18 cellular contexts compared by ENCODE assay signal in the genomic region with DNA sequence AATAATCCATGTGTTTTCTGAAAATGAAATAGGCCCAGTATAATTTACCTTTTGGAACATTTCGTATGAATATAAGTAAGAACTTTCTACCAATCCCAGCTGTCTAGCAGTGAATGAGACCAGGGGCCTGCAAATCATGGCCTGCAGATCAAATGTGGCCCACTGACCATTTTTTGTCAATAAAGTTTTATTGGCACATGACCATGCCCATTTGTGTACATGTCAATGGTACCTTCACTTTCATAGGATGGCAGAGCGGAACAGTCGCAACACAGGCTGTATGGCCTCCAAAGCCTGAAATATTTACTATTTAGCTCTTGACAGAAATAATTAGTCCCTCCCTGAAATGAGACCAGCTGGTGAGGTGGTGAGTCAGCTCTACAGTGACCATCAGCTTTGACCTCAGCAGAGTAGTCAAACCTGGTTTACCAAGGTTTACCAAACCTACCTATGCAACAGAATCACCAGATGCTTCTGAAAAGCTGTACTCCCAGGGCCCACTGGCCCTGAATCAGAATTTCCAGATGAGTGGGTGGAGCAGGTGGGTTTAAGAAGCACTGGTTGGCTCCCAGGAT. TPM values are rescaled to one million over a fixed set of nuclear protein-coding genes. Genes with fewer than 3 reads are reported as not detected.
DNase-seq lines count a peak whose midpoint lies in the region; ATAC-seq, FAIRE-seq and TF ChIP-seq lines count a peak whose summit lies in the region.
"Had no signal": no experiment of that assay in that cellular context is flagged by ENCODE, and none has a peak within 500 bp of the region (broad histone marks: within the 10 kb centered on the region; RNA-seq: fewer than 3 reads in every experiment).

No MANE protein-coding gene starts in this region.

- in situ Hi-C loops in HepG2 (cut with HindIII; ENCODE audit: extremely low pct_ligation_motif_present, low pct_unique_long_range_greater_than_20kb): no loop called here

- H3K4me3 ChIP-seq in HepG2 (replicated peaks in 1 of 3; ENCODE audit: insufficient read depth in 1 of 3, low read depth in 2 of 3, low read length in 3 of 3): no peak overlapping the region
- no peak overlapping the region for H3K4me3 ChIP-seq in right lobe of liver
- H3K4me3 ChIP-seq in RWPE2 (ENCODE audit: severe bottlenecking): no peak overlapping the region
- H3K4me3 ChIP-seq in epithelial cell of esophagus (ENCODE audit: low read length): no peak overlapping the region
- H3K4me3 ChIP-seq: A549 had no signal

- no peak overlapping the region for H3K9ac ChIP-seq in HepG2 (ENCODE audit: insufficient read depth, low read depth, low read length)

- H3K27ac ChIP-seq in HepG2 (ENCODE audit: extremely low read length, insufficient read depth, low read length): no peak overlapping the region
- no peak overlapping the region for H3K27ac ChIP-seq in right lobe of liver
- H3K27ac ChIP-seq in RWPE2 (ENCODE audit: poor library complexity, severe bottlenecking): no peak overlapping the region
- H3K27ac ChIP-seq: A549 had no signal

- H3K36me3 ChIP-seq in HepG2 (replicated peaks in 1 of 2; ENCODE audit: control insufficient read depth in 1 of 2, insufficient read depth in 2 of 2, low read length in 2 of 2) (no peaks in the 10 kb centered on the region), right lobe of liver (no peaks in the 10 kb centered on the region), RWPE2 (ENCODE audit: low read depth) (no peaks in the 10 kb centered on the region)

- no peaks in the 10 kb centered on the region for H3K79me2 ChIP-seq in HepG2 (ENCODE audit: insufficient read depth, low read length)

- no peak for TF ChIP-seq POLR2A in HepG2 (IDR thresholded peaks at IDR 0.05; ENCODE audit: insufficient read depth in 1 of 2, low read depth in 2 of 2, low read length in 2 of 2)
- no peak for TF ChIP-seq POLR2A in right lobe of liver (IDR thresholded peaks at IDR 0.05)

- BruUV-seq in HepG2 (replicated peaks; lab: Mats Ljungman, UMichigan): no TSS peak

- no peak overlapping the region for H3K4me2 ChIP-seq in HepG2 (ENCODE audit: low read depth, low read length)
- H3K4me2 ChIP-seq: A549 had no signal

- H3K4me1 ChIP-seq in HepG2 (ENCODE audit: insufficient read depth, low read length) (no peaks in the 10 kb centered on the region), right lobe of liver (no peaks in the 10 kb centered on the region), RWPE2 (ENCODE audit: insufficient read depth, poor library complexity, severe bottlenecking) (no peaks in the 10 kb centered on the region)
- H3K4me1 ChIP-seq: A549 had no signal

- no peak for FAIRE-seq in HepG2 (lab: Jason Lieb, UNC)
- FAIRE-seq: A549, GM12891 had no signal

- TF ChIP-seq RAD21 in HepG2 (CRISPR knock-in tag; IDR thresholded peaks at IDR 0.05): no peak

- POLR2A ChIA-PET in HepG2 (lab: Yijun Ruan, JAX): no interaction called here

- H3K9me3 ChIP-seq in HepG2 (ENCODE audit: low read length) (no peaks in the 10 kb centered on the region), right lobe of liver (no peaks in the 10 kb centered on the region), RWPE2 (ENCODE audit: severe bottlenecking) (no peaks in the 10 kb centered on the region)
- H3K9me3 ChIP-seq: A549 had no signal

- WGBS in HepG2 (ENCODE audit: low lambda C conversion rate): 77% methylated on average over 3 of the region's 3 CpGs
- 50% methylated on average over 1 of the region's 3 CpGs for WGBS in right lobe of liver (ENCODE audit: insufficient coverage, low coverage, low lambda C conversion rate, missing lambda C conversion rate)

- CTCF ChIA-PET in HepG2 (lab: Yijun Ruan, JAX; ENCODE audit: low intra/inter-chr PET ratio, low total read pairs): no interaction called here

- DNase-seq in HepG2 (ENCODE audit: low spot score) (no peak), right lobe of liver (no peak), RWPE2 (ENCODE audit: low spot score) (no peak), epithelial cell of esophagus (ENCODE audit: low read depth) (peak; percentile 41), cerebellar nuclear complex (lab: John Stamatoyannopoulos, UW) (no peak), HUDEP-2 (lab: John Stamatoyannopoulos, UW; ENCODE audit: unreplicated experiment in 76 of 76) (no peak)
- DNase-seq in activated effector memory CD4-positive, alpha-beta T cell treated with Interleukin-2 at 50 U/mL for 16 hours: no peak
- DNase-seq: COR-L47, DMS153, Kasumi-1, NCI-H1436, NCI-H2029 treated with DMSO at 0.1 percent for 48 hours, NCI-H510A had no signal

- no peaks in the 10 kb centered on the region for H4K20me1 ChIP-seq in HepG2 (ENCODE audit: insufficient read depth, low read length)

- ATAC-seq in HepG2 (no peak), right lobe of liver (no peak), RWPE2 (ENCODE audit: low read depth) (peak; percentile 72), HG03135 (IDR thresholded peaks at IDR 0.05; ENCODE audit: unreplicated experiment) (no peak)
- ATAC-seq: A549, SK-N-SH treated with all-trans-retinoic acid at 6 μM for 48 hours had no signal

- intact Hi-C loops in HepG2 (cut with micrococcal nuclease; ENCODE audit: unreplicated experiment): no loop called here
- intact Hi-C loops in right lobe of liver (cut with DNase I): no loop called here

- TF ChIP-seq EP300 in HepG2 (IDR thresholded peaks at IDR 0.05; ENCODE audit: low read depth in 2 of 2, low read length in 2 of 2): no peak
- TF ChIP-seq EP300 in HepG2 (CRISPR knock-in tag; IDR thresholded peaks at IDR 0.05; ENCODE audit: borderline replicate concordance): no peak

- no peak for TF ChIP-seq CTCF in HepG2 (CRISPR knock-in tag; IDR thresholded peaks at IDR 0.05)
- no peak for TF ChIP-seq CTCF in right lobe of liver (IDR thresholded peaks at IDR 0.05)
- no peak for TF ChIP-seq CTCF in RWPE2 (IDR thresholded peaks at IDR 0.05; ENCODE audit: poor library complexity, severe bottlenecking)
- TF ChIP-seq CTCF in epithelial cell of esophagus (IDR thresholded peaks at IDR 0.05; ENCODE audit: insufficient read depth, low read depth, low read length, missing control alignments): no peak

- H2AFZ ChIP-seq in HepG2 (ENCODE audit: low read length): no peak overlapping the region

- H3K27me3 ChIP-seq in HepG2 (ENCODE audit: control insufficient read depth in 1 of 2, insufficient read depth in 2 of 2, low read length in 2 of 2): peaks cover 0 to 10% of the 10 kb centered on the region in 2 experiments; a peak in 1 of 5 replicates
- H3K27me3 ChIP-seq in right lobe of liver: no peaks in the 10 kb centered on the region
- no peaks in the 10 kb centered on the region for H3K27me3 ChIP-seq in RWPE2 (ENCODE audit: insufficient read depth, poor library complexity, severe bottlenecking)

RNA-seq across cellular contexts. Expression of a gene that starts 13.8 kb away (rescaled TPM):
- total RNA-seq in HepG2 (2016; rRNA removed; fragmentation: Illumina TruSeq; extraction: Trizol): not detected in 2 replicates
- not detected in 2 replicates for total RNA-seq in HepG2 (2016; cell fraction: cytosol; rRNA removed; fragmentation: Illumina TruSeq; extraction: Trizol; ENCODE audit: low read depth)
- total RNA-seq in HepG2 (2016; cell fraction: insoluble cytoplasmic fraction; rRNA removed; fragmentation: Illumina TruSeq; extraction: Trizol): not detected in 2 replicates
- total RNA-seq in HepG2 (2016; cell fraction: membrane; rRNA removed; fragmentation: Illumina TruSeq; extraction: Trizol): not detected in 2 replicates
- not detected in 2 replicates for total RNA-seq in HepG2 (2016; cell fraction: nucleus; rRNA removed; fragmentation: Illumina TruSeq; extraction: Trizol)
- polyA plus RNA-seq in HepG2 (2011; rRNA removed): not detected in 2 replicates
- not detected in 2 replicates for polyA plus RNA-seq in HepG2 (2011; cell fraction: cytosol; rRNA removed)
- polyA plus RNA-seq in HepG2 (2011; cell fraction: nucleus; rRNA removed): not detected in 2 replicates
- not detected in 2 replicates for polyA plus RNA-seq in HepG2 (2012)
- polyA plus RNA-seq in HepG2 (2016; cell fraction: cytosol; fragmentation: Illumina TruSeq; extraction: Trizol; ENCODE audit: low read depth): not detected in 2 replicates
- not detected in 2 replicates for polyA plus RNA-seq in HepG2 (2016; cell fraction: insoluble cytoplasmic fraction; fragmentation: Illumina TruSeq; extraction: Trizol; ENCODE audit: low read depth)
- not detected in 2 replicates for polyA plus RNA-seq in HepG2 (2016; cell fraction: membrane; fragmentation: Illumina TruSeq; extraction: Trizol; ENCODE audit: low read depth)
- not detected in 2 replicates for polyA plus RNA-seq in HepG2 (2016; cell fraction: nucleus; fragmentation: Illumina TruSeq; extraction: Trizol; ENCODE audit: insufficient read depth, low read depth)
- polyA minus RNA-seq in HepG2 (2011; rRNA and poly(A)+ RNA removed; ENCODE audit: low replicate concordance): 0.54 TPM in 1 of 2 replicates, not detected in the other
- polyA minus RNA-seq in HepG2 (2011; cell fraction: cytosol; rRNA and poly(A)+ RNA removed): not detected in 2 replicates
- not detected in 2 replicates for polyA minus RNA-seq in HepG2 (2011; cell fraction: nucleus; rRNA and poly(A)+ RNA removed)
- total RNA-seq in right lobe of liver: under 1 TPM in 2 of 6 experiments, not detected in 4; 0.22 to 0.43 TPM
- polyA plus RNA-seq: CD14-positive monocyte had no signal
